ENCODE assay signal across 12 cellular contexts in the genomic region with DNA sequence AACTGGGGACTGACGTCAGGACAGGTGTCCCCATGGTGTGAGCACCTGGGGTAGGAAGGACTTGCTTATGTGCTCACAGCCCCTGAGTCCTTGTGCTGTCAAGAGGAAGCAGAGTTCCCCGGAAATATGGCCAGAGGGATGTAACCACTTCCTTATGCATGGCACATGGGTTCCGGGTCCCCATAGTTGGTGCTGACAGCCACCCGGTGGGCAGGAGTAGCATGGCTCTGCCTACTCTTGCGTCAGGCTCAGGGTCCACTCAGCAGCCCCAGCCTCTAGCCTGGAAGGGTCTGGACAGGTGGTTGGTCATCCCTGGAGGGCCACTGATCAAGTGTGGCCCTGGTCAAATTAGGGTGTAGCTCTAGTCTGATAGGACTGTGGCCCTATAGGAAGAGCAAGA. TPM values are rescaled to one million over a fixed set of nuclear protein-coding genes. Genes with fewer than 3 reads are reported as not detected.
A peak's percentile ranks its signal among the peaks of the same experiment; 100 is the strongest.
DNase-seq lines count a peak whose midpoint lies in the region; ATAC-seq and TF ChIP-seq lines count a peak whose summit lies in the region.
"Had no signal": no experiment of that assay in that cellular context is flagged by ENCODE, and none has a peak within 500 bp of the region (broad histone marks: within the 10 kb centered on the region; RNA-seq: fewer than 3 reads in every experiment).

No MANE protein-coding gene starts in this region.

- no peaks in the 10 kb centered on the region for H3K36me3 Mint-ChIP-seq in Calu3 (ENCODE audit: insufficient read depth, unreplicated experiment)
- peaks cover 8% of the 10 kb centered on the region for H3K36me3 Mint-ChIP-seq in WTC11
- H3K36me3 Mint-ChIP-seq in natural killer cell = no peaks in the 10 kb centered on the region

- no peaks in the 10 kb centered on the region for H3K4me1 ChIP-seq in lung (ENCODE audit: control insufficient read depth in 2 of 2, insufficient read depth in 2 of 2, low read length in 2 of 2)

- CTCF ChIA-PET in Calu3 (lab: Charles Lee) = no interaction called here
- CTCF ChIA-PET in WTC11 (lab: Charles Lee) = interaction anchor here (0.8 to 1.5 kb wide), 3 partner anchors 64 to 496 kb away, joined by 3 to 4 read pairs (median 3); no protein-coding TSS in a partner anchor

- no peak overlapping the region for H3K27ac ChIP-seq in lung (ENCODE audit: low read depth in 1 of 2, low read length in 1 of 2)

- H3K4me3 Mint-ChIP-seq in Calu3 (ENCODE audit: low read depth, unreplicated experiment) (no peak overlapping the region), WTC11 (no peak overlapping the region), natural killer cell (no peak overlapping the region)
- H3K4me3 Mint-ChIP-seq: activated CD8-positive, alpha-beta T cell treated with anti-CD3 and anti-CD28 coated beads, Interleukin-2, amount 10 ng/mL, durations not matched to agents 7 days and 5 days had no signal

- ATAC-seq in WTC11 (peak; percentile 41), lung (ENCODE audit: insufficient read depth, low FRiP score) (peak; percentile 25), natural killer cell (no peak), GM21723 (IDR thresholded peaks at IDR 0.05; ENCODE audit: unreplicated experiment) (no peak)
- ATAC-seq: activated CD8-positive, alpha-beta T cell treated with anti-CD3 and anti-CD28 coated beads, Interleukin-2, amount 10 ng/mL, durations not matched to agents 7 days and 5 days had no signal

- H3K4me3 ChIP-seq in lung = no peak overlapping the region

- intact Hi-C loops in Calu3 (cut with micrococcal nuclease; ENCODE audit: unreplicated experiment) (no loop called here), natural killer cell (cut with micrococcal nuclease) (no loop called here)

- BruUV-seq in Calu3 (replicated peaks; lab: Mats Ljungman, UMichigan) = no TSS peak

- no peaks in the 10 kb centered on the region for H3K36me3 ChIP-seq in lung (ENCODE audit: control insufficient read depth in 2 of 2, insufficient read depth in 2 of 2, low read length in 2 of 2)

- H3K27me3 Mint-ChIP-seq in Calu3 (ENCODE audit: unreplicated experiment) (peaks cover 13% of the 10 kb centered on the region), WTC11 (ENCODE audit: low read depth) (no peaks in the 10 kb centered on the region; the same call in 1 of the 2 replicates), natural killer cell (ENCODE audit: low read depth in 2 of 2) (peaks cover 4 to 10% of the 10 kb centered on the region in 2 donors)

- H3K27me3 ChIP-seq in lung (ENCODE audit: control insufficient read depth, insufficient read depth) = no peaks in the 10 kb centered on the region

- H3K9me3 Mint-ChIP-seq in Calu3 (ENCODE audit: low read depth, unreplicated experiment) (no peaks in the 10 kb centered on the region), WTC11 (peaks cover 13% of the 10 kb centered on the region), natural killer cell (no peaks in the 10 kb centered on the region)

- H3K4me1 Mint-ChIP-seq in Calu3 (ENCODE audit: low read depth, unreplicated experiment) (no peaks in the 10 kb centered on the region), WTC11 (peaks cover 9% of the 10 kb centered on the region), natural killer cell (no peaks in the 10 kb centered on the region)

- H3K27ac Mint-ChIP-seq in Calu3 (ENCODE audit: unreplicated experiment) (no peak overlapping the region), WTC11 (no peak overlapping the region), natural killer cell (no peak overlapping the region)
- H3K27ac Mint-ChIP-seq: activated CD8-positive, alpha-beta T cell treated with anti-CD3 and anti-CD28 coated beads, Interleukin-2, amount 10 ng/mL, durations not matched to agents 7 days and 5 days had no signal

- POLR2A ChIA-PET in WTC11 (lab: Charles Lee) = no interaction called here

- TF ChIP-seq CTCF in Calu3 (IDR thresholded peaks at IDR 0.05; ENCODE audit: unreplicated experiment) (no peak), WTC11 (IDR thresholded peaks at IDR 0.05) (no peak), lung (IDR thresholded peaks at IDR 0.05; ENCODE audit: control extremely low read depth, extremely low read depth) (no peak), natural killer cell (IDR thresholded peaks at IDR 0.05) (no peak)

- WGBS in lung, 2 donors = 42 to 49% methylated on average over 5 of the region's 5 CpGs

- H3K9me3 ChIP-seq in lung (ENCODE audit: control insufficient read depth in 2 of 2, insufficient read depth in 1 of 2, low read length in 1 of 2) = peaks cover 0 to 8% of the 10 kb centered on the region in 2 donors

- DNase-seq in Calu3 (peak; percentile 34), HT1080 (ENCODE audit: low read depth) (peak; percentile 33), WTC11 (ENCODE audit: low spot score) (no peak), lung (ENCODE audit: low spot score) (no peak), natural killer cell (no peak), NCI-H82 treated with DMSO at 0.1 percent for 48 hours (lab: John Stamatoyannopoulos, UW; ENCODE audit: unreplicated experiment) (no peak), superior temporal gyrus (ENCODE audit: extremely low spot score) (no peak)
- DNase-seq: activated CD8-positive, alpha-beta T cell treated with anti-CD3 and anti-CD28 coated beads, Interleukin-2, amount 10 ng/mL, durations not matched to agents 7 days and 5 days; DMS79 treated with DMSO at 0.1 percent for 48 hours; NCI-H187 treated with DMSO at 0.1 percent for 48 hours; SHP77 treated with DMSO at 0.1 percent for 48 hours had no signal

TF ChIP-seq in WTC11, 78 proteins besides CTCF, POLR2A, EP300 and RAD21:
- TF ChIP-seq NR1H2 (CRISPR knock-in tag; IDR thresholded peaks at IDR 0.05) (no peak), MYBL2 (CRISPR knock-in tag; IDR thresholded peaks at IDR 0.05) (no peak), TP53 (CRISPR knock-in tag; IDR thresholded peaks at IDR 0.05) (no peak), CDX4 (CRISPR knock-in tag; IDR thresholded peaks at IDR 0.05; ENCODE audit: borderline replicate concordance) (no peak), ERG (CRISPR knock-in tag; IDR thresholded peaks at IDR 0.05) (no peak), ETV6 (CRISPR knock-in tag; IDR thresholded peaks at IDR 0.05) (no peak), EMX1 (CRISPR knock-in tag; IDR thresholded peaks at IDR 0.05) (no peak), ZNF317 (CRISPR knock-in tag; IDR thresholded peaks at IDR 0.05; ENCODE audit: borderline replicate concordance, low read depth) (no peak), FOXJ3 (CRISPR knock-in tag; IDR thresholded peaks at IDR 0.05; ENCODE audit: borderline replicate concordance) (no peak), OVOL2 (CRISPR knock-in tag; IDR thresholded peaks at IDR 0.05; ENCODE audit: borderline replicate concordance) (no peak), MXD4 (CRISPR knock-in tag; IDR thresholded peaks at IDR 0.05; ENCODE audit: borderline replicate concordance) (no peak), KAT7 (CRISPR knock-in tag; IDR thresholded peaks at IDR 0.05; ENCODE audit: borderline replicate concordance) (no peak), SMAD4 (CRISPR knock-in tag; IDR thresholded peaks at IDR 0.05) (no peak)
- TF ChIP-seq, protein P1, sequence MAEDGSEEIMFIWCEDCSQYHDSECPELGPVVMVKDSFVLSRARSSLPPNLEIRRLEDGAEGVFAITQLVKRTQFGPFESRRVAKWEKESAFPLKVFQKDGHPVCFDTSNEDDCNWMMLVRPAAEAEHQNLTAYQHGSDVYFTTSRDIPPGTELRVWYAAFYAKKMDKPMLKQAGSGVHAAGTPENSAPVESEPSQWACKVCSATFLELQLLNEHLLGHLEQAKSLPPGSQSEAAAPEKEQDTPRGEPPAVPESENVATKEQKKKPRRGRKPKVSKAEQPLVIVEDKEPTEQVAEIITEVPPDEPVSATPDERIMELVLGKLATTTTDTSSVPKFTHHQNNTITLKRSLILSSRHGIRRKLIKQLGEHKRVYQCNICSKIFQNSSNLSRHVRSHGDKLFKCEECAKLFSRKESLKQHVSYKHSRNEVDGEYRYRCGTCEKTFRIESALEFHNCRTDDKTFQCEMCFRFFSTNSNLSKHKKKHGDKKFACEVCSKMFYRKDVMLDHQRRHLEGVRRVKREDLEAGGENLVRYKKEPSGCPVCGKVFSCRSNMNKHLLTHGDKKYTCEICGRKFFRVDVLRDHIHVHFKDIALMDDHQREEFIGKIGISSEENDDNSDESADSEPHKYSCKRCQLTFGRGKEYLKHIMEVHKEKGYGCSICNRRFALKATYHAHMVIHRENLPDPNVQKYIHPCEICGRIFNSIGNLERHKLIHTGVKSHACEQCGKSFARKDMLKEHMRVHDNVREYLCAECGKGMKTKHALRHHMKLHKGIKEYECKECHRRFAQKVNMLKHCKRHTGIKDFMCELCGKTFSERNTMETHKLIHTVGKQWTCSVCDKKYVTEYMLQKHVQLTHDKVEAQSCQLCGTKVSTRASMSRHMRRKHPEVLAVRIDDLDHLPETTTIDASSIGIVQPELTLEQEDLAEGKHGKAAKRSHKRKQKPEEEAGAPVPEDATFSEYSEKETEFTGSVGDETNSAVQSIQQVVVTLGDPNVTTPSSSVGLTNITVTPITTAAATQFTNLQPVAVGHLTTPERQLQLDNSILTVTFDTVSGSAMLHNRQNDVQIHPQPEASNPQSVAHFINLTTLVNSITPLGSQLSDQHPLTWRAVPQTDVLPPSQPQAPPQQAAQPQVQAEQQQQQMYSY (CRISPR knock-in tag; IDR thresholded peaks at IDR 0.05) = no peak

RNA-seq across cellular contexts. Expression of gene CCND1, which starts 42.8 kb away (rescaled TPM):
- total RNA-seq in Calu3 (2022) (392 and 433 TPM in 2 replicates), WTC11 (2021) (212 to 224 TPM (median 224 TPM) in 3 replicates), lung (100 to 1,000 TPM; 101 to 190 TPM), natural killer cell (1 to 10 TPM; 1.4 to 2.3 (median 2.3) TPM)
- total RNA-seq in HT1080 (2014; rRNA removed; shearing (Covaris generic)) = 617 and 803 TPM in 2 replicates
- 296 and 343 TPM in 2 replicates for polyA plus RNA-seq in HT1080 (2015; cell fraction: cytosol; rRNA removed)
- 337 and 347 TPM in 2 replicates for polyA plus RNA-seq in HT1080 (2015; cell fraction: nucleus; rRNA removed)
- 10 to 100 TPM; 32.1 to 67.5 TPM for polyA plus RNA-seq in lung

Comparison
In these comparisons a context has a peak if more than half of its experiments do, and no peak if none do; other contexts are left out.
1. DNase-seq: peak in Calu3 (single experiment) and HT1080 (single experiment); none in WTC11 (single experiment), lung (single experiment), natural killer cell (single experiment), NCI-H82 treated with DMSO at 0.1 percent for 48 hours (single experiment) and superior temporal gyrus (single experiment).
2. ATAC-seq: peak in WTC11 (single experiment) and lung (single experiment); none in natural killer cell (0 of 3) and GM21723 (single experiment).
3. RNA of gene CCND1, which starts 42.8 kb away (total RNA-seq): 617 to 803 TPM in HT1080, 392 to 433 TPM in Calu3, 212 to 224 TPM in WTC11 and 101 to 190 TPM in lung; 1.4 to 2.3 TPM in natural killer cell; every median in the first group is over 10 times any median in the second.